In genomic region chr10:60352105-60352504, GRCh38 we compare ENCODE assay signal across 13 cellular contexts. TPM values are rescaled to one million over a fixed set of nuclear protein-coding genes. Genes with fewer than 3 reads are reported as not detected.
DNase-seq lines count a peak whose midpoint lies in the region; ATAC-seq lines count a peak whose summit lies in the region.
"Had no signal": no experiment of that assay in that cellular context is flagged by ENCODE, and none has a peak within 500 bp of the region (broad histone marks: within the 10 kb centered on the region; RNA-seq: fewer than 3 reads in every experiment).

No MANE protein-coding gene starts in this region.

- H3K4me3 Mint-ChIP-seq in stimulated activated memory B cell treated with anti-CD40 and anti-IgM and Interleukin-4, amounts not matched to agents 10 μg/mL and 1 μg/mL and 100 μg/mL, for 72 hours = peak overlapping the region; percentile 53
- H3K4me3 Mint-ChIP-seq in activated CD4-positive, alpha-beta memory T cell treated with anti-CD3 and anti-CD28 coated beads for 36 hours = no peak overlapping the region
- H3K4me3 Mint-ChIP-seq in activated T-cell treated with anti-CD3 and anti-CD28 coated beads, Interleukin-2, amount 50 U/mL, for 72 hours = no peak overlapping the region
- H3K4me3 Mint-ChIP-seq: dendritic cell treated with granulocyte-macrophage colony-stimulating factor and Interleukin-4, amounts not matched to agents 40 ng/mL and 50 ng/mL, for 4 days had no signal

- H3K36me3 Mint-ChIP-seq in stimulated activated memory B cell treated with anti-CD40 and anti-IgM and Interleukin-4, amounts not matched to agents 10 μg/mL and 1 μg/mL and 100 μg/mL, for 72 hours = no peaks in the 10 kb centered on the region
- H3K36me3 Mint-ChIP-seq in activated CD4-positive, alpha-beta memory T cell treated with anti-CD3 and anti-CD28 coated beads for 36 hours = no peaks in the 10 kb centered on the region
- H3K36me3 Mint-ChIP-seq in activated T-cell treated with anti-CD3 and anti-CD28 coated beads, Interleukin-2, amount 50 U/mL, for 72 hours (ENCODE audit: insufficient read depth in 2 of 2) = no peaks in the 10 kb centered on the region

- no peaks in the 10 kb centered on the region for H3K79me2 ChIP-seq in mesendoderm (ENCODE audit: control insufficient read depth, insufficient read depth, low read length)

- no CpG with 5 or more reads among the region's 5 CpGs for WGBS in mesendoderm (ENCODE audit: extremely low coverage, insufficient coverage, low lambda C conversion rate)

- H3K4me2 ChIP-seq in mesendoderm (ENCODE audit: low read length) = no peak overlapping the region

- CTCF ChIA-PET in activated CD4-positive, alpha-beta memory T cell treated with anti-CD3 and anti-CD28 coated beads for 36 hours (lab: Charles Lee) = no interaction called here

- H2AK5ac ChIP-seq in mesendoderm (ENCODE audit: low read length) = no peak overlapping the region

- no peak overlapping the region for H3K18ac ChIP-seq in mesendoderm (ENCODE audit: low read length)

- H3K27me3 Mint-ChIP-seq in stimulated activated memory B cell treated with anti-CD40 and anti-IgM and Interleukin-4, amounts not matched to agents 10 μg/mL and 1 μg/mL and 100 μg/mL, for 72 hours = no peaks in the 10 kb centered on the region
- H3K27me3 Mint-ChIP-seq in activated CD4-positive, alpha-beta memory T cell treated with anti-CD3 and anti-CD28 coated beads for 36 hours = no peaks in the 10 kb centered on the region
- no peaks in the 10 kb centered on the region for H3K27me3 Mint-ChIP-seq in activated T-cell treated with anti-CD3 and anti-CD28 coated beads, Interleukin-2, amount 50 U/mL, for 72 hours (ENCODE audit: low read depth)
- H3K27me3 Mint-ChIP-seq: dendritic cell treated with granulocyte-macrophage colony-stimulating factor and Interleukin-4, amounts not matched to agents 40 ng/mL and 50 ng/mL, for 4 days had no signal

- H3K4me1 ChIP-seq in mesendoderm (ENCODE audit: control insufficient read depth, low read depth, low read length) = peaks cover 2% of the 10 kb centered on the region

- no peaks in the 10 kb centered on the region for H3K36me3 ChIP-seq in mesendoderm (ENCODE audit: control insufficient read depth, insufficient read depth, low read length)
- H3K36me3 ChIP-seq: WERI-Rb-1 had no signal

- no peak overlapping the region for H3K27ac ChIP-seq in mesendoderm (ENCODE audit: low read depth, low read length)
- H3K27ac ChIP-seq: WERI-Rb-1 had no signal

- no peaks in the 10 kb centered on the region for H3K27me3 ChIP-seq in mesendoderm (ENCODE audit: insufficient read depth, low read length, poor library complexity)

- H4K8ac ChIP-seq in mesendoderm (ENCODE audit: low read depth, low read length) = no peak overlapping the region

- H3K79me1 ChIP-seq in mesendoderm (ENCODE audit: low read length) = no peaks in the 10 kb centered on the region

- POLR2A ChIA-PET in activated CD4-positive, alpha-beta memory T cell treated with anti-CD3 and anti-CD28 coated beads for 36 hours (lab: Charles Lee) = no interaction called here

- H2BK5ac ChIP-seq in mesendoderm (ENCODE audit: low read length) = no peak overlapping the region

- H3K23ac ChIP-seq in mesendoderm (ENCODE audit: low read length) = no peak overlapping the region

- no peak overlapping the region for H3K4ac ChIP-seq in mesendoderm (ENCODE audit: low read depth, low read length)

- H3K9ac ChIP-seq in mesendoderm (ENCODE audit: low read length) = no peak overlapping the region

- DNase-seq in NCI-H226 = no peak
- DNase-seq in mesendoderm = no peak
- DNase-seq in activated CD4-positive, alpha-beta memory T cell treated with anti-CD3 and anti-CD28 coated beads for 36 hours = no peak
- no peak for DNase-seq in activated T-cell treated with anti-CD3 and anti-CD28 coated beads, Interleukin-2, amount 50 U/mL, for 72 hours
- DNase-seq: activated gamma-delta T cell treated with Interleukin-2 at 50 U/mL for 16 hours; Calu3; stimulated activated CD4-positive, alpha-beta T cell treated with anti-CD3 and anti-CD28 coated beads, Interleukin-12 subunit alpha, Interleukin-12 subunit beta, amount 100 ng/mL, for 4 hours; WERI-Rb-1 had no signal

- H4K5ac ChIP-seq in mesendoderm (ENCODE audit: low read length) = no peak overlapping the region

- H3K4me3 ChIP-seq in mesendoderm (ENCODE audit: low read length) = no peak overlapping the region

- H2BK120ac ChIP-seq in mesendoderm (ENCODE audit: low read depth, low read length) = no peak overlapping the region

- H3K9me3 Mint-ChIP-seq in stimulated activated memory B cell treated with anti-CD40 and anti-IgM and Interleukin-4, amounts not matched to agents 10 μg/mL and 1 μg/mL and 100 μg/mL, for 72 hours = no peaks in the 10 kb centered on the region
- H3K9me3 Mint-ChIP-seq in activated CD4-positive, alpha-beta memory T cell treated with anti-CD3 and anti-CD28 coated beads for 36 hours = no peaks in the 10 kb centered on the region
- no peaks in the 10 kb centered on the region for H3K9me3 Mint-ChIP-seq in activated T-cell treated with anti-CD3 and anti-CD28 coated beads, Interleukin-2, amount 50 U/mL, for 72 hours
- H3K9me3 Mint-ChIP-seq: dendritic cell treated with granulocyte-macrophage colony-stimulating factor and Interleukin-4, amounts not matched to agents 40 ng/mL and 50 ng/mL, for 4 days had no signal

- H2BK15ac ChIP-seq in mesendoderm (replicated peaks; ENCODE audit: low read depth) = no peak overlapping the region

- no peak overlapping the region for H3K56ac ChIP-seq in mesendoderm (ENCODE audit: low read length)

- H3K27ac Mint-ChIP-seq in stimulated activated memory B cell treated with anti-CD40 and anti-IgM and Interleukin-4, amounts not matched to agents 10 μg/mL and 1 μg/mL and 100 μg/mL, for 72 hours = peak overlapping the region; percentile 83
- H3K27ac Mint-ChIP-seq in activated CD4-positive, alpha-beta memory T cell treated with anti-CD3 and anti-CD28 coated beads for 36 hours = no peak overlapping the region
- H3K27ac Mint-ChIP-seq in activated T-cell treated with anti-CD3 and anti-CD28 coated beads, Interleukin-2, amount 50 U/mL, for 72 hours = no peak overlapping the region
- H3K27ac Mint-ChIP-seq: dendritic cell treated with granulocyte-macrophage colony-stimulating factor and Interleukin-4, amounts not matched to agents 40 ng/mL and 50 ng/mL, for 4 days had no signal

- peaks cover 46% of the 10 kb centered on the region for H3K4me1 Mint-ChIP-seq in stimulated activated memory B cell treated with anti-CD40 and anti-IgM and Interleukin-4, amounts not matched to agents 10 μg/mL and 1 μg/mL and 100 μg/mL, for 72 hours
- no peaks in the 10 kb centered on the region for H3K4me1 Mint-ChIP-seq in activated CD4-positive, alpha-beta memory T cell treated with anti-CD3 and anti-CD28 coated beads for 36 hours (ENCODE audit: low read depth)
- H3K4me1 Mint-ChIP-seq in activated T-cell treated with anti-CD3 and anti-CD28 coated beads, Interleukin-2, amount 50 U/mL, for 72 hours (ENCODE audit: low read depth) = peaks cover 8% of the 10 kb centered on the region

- intact Hi-C loops in activated CD4-positive, alpha-beta memory T cell treated with anti-CD3 and anti-CD28 coated beads for 36 hours (cut with micrococcal nuclease) = no loop called here

- ATAC-seq in GM19043 (IDR thresholded peaks at IDR 0.05; ENCODE audit: low read depth, unreplicated experiment) (peak; percentile 47), HG02759 (IDR thresholded peaks at IDR 0.05; ENCODE audit: unreplicated experiment) (peak; percentile 70), HG03521 (IDR thresholded peaks at IDR 0.05; ENCODE audit: unreplicated experiment) (peak; percentile 60)
- peak; percentile 42 for ATAC-seq in stimulated activated memory B cell treated with anti-CD40 and anti-IgM and Interleukin-4, amounts not matched to agents 10 μg/mL and 1 μg/mL and 100 μg/mL, for 72 hours
- ATAC-seq in activated T-cell treated with anti-CD3 and anti-CD28 coated beads, Interleukin-2, amount 50 U/mL, for 72 hours (replicated peaks in 1 of 2) = no peak

RNA-seq across cellular contexts. Expression of gene ANK3, which starts 37.6 kb away (rescaled TPM):
- 41.0 TPM for polyA plus RNA-seq in mesendoderm (2013, experiment 1 of 2)
- 39.0 TPM for polyA plus RNA-seq in mesendoderm (2013, experiment 2 of 2)
- 10 to 100 TPM; 18.5 to 21.2 TPM for total RNA-seq in activated CD4-positive, alpha-beta memory T cell treated with anti-CD3 and anti-CD28 coated beads for 36 hours
- total RNA-seq in activated T-cell treated with anti-CD3 and anti-CD28 coated beads, Interleukin-2, amount 50 U/mL, for 72 hours = 10 to 100 TPM; 33.3 to 51.4 TPM

Comparison
In these comparisons a context has a peak if more than half of its experiments do, and no peak if none do; other contexts are left out.
1. ATAC-seq: peak in GM19043 (single experiment), HG02759 (single experiment), HG03521 (single experiment) and stimulated activated memory B cell treated with anti-CD40 and anti-IgM and Interleukin-4, amounts not matched to agents 10 μg/mL and 1 μg/mL and 100 μg/mL, for 72 hours (single experiment); none in activated T-cell treated with anti-CD3 and anti-CD28 coated beads, Interleukin-2, amount 50 U/mL, for 72 hours (0 of 2).